Comparison of ENCODE assay signal across 8 cellular contexts in genomic region chr2:200861617-200862016, GRCh38. TPM values are rescaled to one million over a fixed set of nuclear protein-coding genes. Genes with fewer than 3 reads are reported as not detected.
DNase-seq lines count a peak whose midpoint lies in the region; ATAC-seq, FAIRE-seq and TF ChIP-seq lines count a peak whose summit lies in the region.

No MANE protein-coding gene starts in this region.

- peaks cover 39 to 78% (median 48%) of the 10 kb centered on the region in 3 donors for H3K36me3 Mint-ChIP-seq in CD8-positive, alpha-beta memory T cell

- peaks cover 60 to 67% (median 67%) of the 10 kb centered on the region in 3 donors for H3K4me1 Mint-ChIP-seq in CD8-positive, alpha-beta memory T cell

- POLR2A ChIA-PET in CD8-positive, alpha-beta memory T cell (lab: Charles Lee), result interaction anchor here (0.7 kb wide), 2 partner anchors 16 to 140 kb away, joined by 3 to 4 read pairs; no protein-coding TSS in a partner anchor
- POLR2A ChIA-PET in PC-9 (lab: Charles Lee; ENCODE audit: unreplicated experiment), result interaction anchor here (0.6 kb wide), 1 partner anchor 636 kb away, joined by 7 read pairs; no protein-coding TSS in a partner anchor

- H3K36me3 ChIP-seq in CD8-positive, alpha-beta memory T cell (ENCODE audit: insufficient read depth, low read length), result peaks cover 45% of the 10 kb centered on the region
- H3K36me3 ChIP-seq in PC-9 (ENCODE audit: low read depth) (peaks cover 52% of the 10 kb centered on the region), pancreas (peaks cover 0 to 36% (median 27%) of the 10 kb centered on the region in 3 donors)

- H3K4me1 ChIP-seq in CD8-positive, alpha-beta memory T cell (ENCODE audit: insufficient read depth, low read length), result peaks cover 43% of the 10 kb centered on the region
- H3K4me1 ChIP-seq in PC-9 (replicated peaks; ENCODE audit: insufficient read depth) (peaks cover 17% of the 10 kb centered on the region), pancreas (peaks cover 0 to 35% (median 35%) of the 10 kb centered on the region in 3 donors)

- peaks cover 52% of the 10 kb centered on the region for H4K20me1 ChIP-seq in PC-9 (ENCODE audit: insufficient read depth)

- 0 to 2% methylated on average over 4 of the region's 4 CpGs for WGBS in pancreas, 2 donors

- no peaks in the 10 kb centered on the region for H3K9me2 ChIP-seq in PC-9 (ENCODE audit: insufficient read depth)

- H3K4me2 ChIP-seq in PC-9, result peak overlapping the region; percentile 91

- FAIRE-seq in pancreas (lab: Jason Lieb, UNC), result no peak

- H3K9me3 ChIP-seq in CD8-positive, alpha-beta memory T cell (ENCODE audit: low read length), result no peaks in the 10 kb centered on the region
- H3K9me3 ChIP-seq in PC-9 (ENCODE audit: insufficient read depth, low read depth), result no peaks in the 10 kb centered on the region
- H3K9me3 ChIP-seq in pancreas, result no peaks in the 10 kb centered on the region

- H3K27me3 ChIP-seq in CD8-positive, alpha-beta memory T cell (ENCODE audit: insufficient read depth, low read length, poor library complexity, severe bottlenecking), result no peaks in the 10 kb centered on the region
- H3K27me3 ChIP-seq in PC-9 (ENCODE audit: insufficient read depth, low read depth) (no peaks in the 10 kb centered on the region), pancreas (no peaks in the 10 kb centered on the region)

- H3K27ac ChIP-seq in CD8-positive, alpha-beta memory T cell (ENCODE audit: low read depth, low read length), result peak overlapping the region; percentile 100
- H3K27ac ChIP-seq in PC-9 (peak overlapping the region; percentile 84), pancreas (peak overlapping the region in 2 of 4 donors; percentile 100)

- H3K79me2 ChIP-seq in PC-9 (ENCODE audit: low read depth), result peaks cover 78% of the 10 kb centered on the region

- no TSS peak for BruUV-seq in PC-9 (replicated peaks; lab: Mats Ljungman, UMichigan)

- DNase-seq in CD8-positive, alpha-beta memory T cell, result no peak
- DNase-seq in PC-9 (no peak), epithelial cell of esophagus (ENCODE audit: low read depth) (no peak), pancreas (no peak), GM20000 (ENCODE audit: low spot score) (no peak), NOMO-1 treated with dmso at 0.1 percent for 144 hours (lab: John Stamatoyannopoulos, UW; ENCODE audit: unreplicated experiment) (no peak)
- no peak for DNase-seq in activated CD8-positive, alpha-beta memory T cell treated with anti-CD3 and anti-CD28 coated beads, Interleukin-2, amount 50 U/mL, for 48 hours

- H2AFZ ChIP-seq in PC-9, result no peak overlapping the region

- peak overlapping the region; percentile 100 for H3K4me3 ChIP-seq in CD8-positive, alpha-beta memory T cell (ENCODE audit: low read length)
- H3K4me3 ChIP-seq in PC-9, result peak overlapping the region; percentile 87
- H3K4me3 ChIP-seq in epithelial cell of esophagus (ENCODE audit: low read length), result peak overlapping the region; percentile 70
- peak overlapping the region in 3 of 4 donors; percentile 68 to 88 (median 85) for H3K4me3 ChIP-seq in pancreas

- peak overlapping the region; percentile 61 to 100 (median 100) for H3K27ac Mint-ChIP-seq in CD8-positive, alpha-beta memory T cell

- CTCF ChIA-PET in CD8-positive, alpha-beta memory T cell (lab: Charles Lee), result interaction anchor here (0.7 kb wide), 1 partner anchor 207 kb away, joined by 3 read pairs; no protein-coding TSS in a partner anchor
- CTCF ChIA-PET in PC-9 (lab: Charles Lee), result interaction anchor here (0.6 to 0.7 kb wide), 2 partner anchors 31 to 91 kb away, joined by 3 read pairs; no protein-coding TSS in a partner anchor

- H3K9me3 Mint-ChIP-seq in CD8-positive, alpha-beta memory T cell, result no peaks in the 10 kb centered on the region

- intact Hi-C loops in PC-9 (cut with micrococcal nuclease; ENCODE audit: unreplicated experiment), result no loop called here
- intact Hi-C loops in pancreas (cut with DNase I), result no loop called here

- H3K27me3 Mint-ChIP-seq in CD8-positive, alpha-beta memory T cell, result peaks cover 0 to 20% of the 10 kb centered on the region in 2 donors

- peaks cover 48% of the 10 kb centered on the region for H3F3A ChIP-seq in PC-9 (ENCODE audit: insufficient read depth, low read depth)

- no peak for ATAC-seq in pancreas
- ATAC-seq in HG03175 (IDR thresholded peaks at IDR 0.05; ENCODE audit: unreplicated experiment), result no peak

- TF ChIP-seq CTCF in PC-9 (conservative IDR thresholded peaks at IDR 0.05) (no peak), epithelial cell of esophagus (IDR thresholded peaks at IDR 0.05; ENCODE audit: insufficient read depth, low read depth, low read length, missing control alignments) (no peak), pancreas (IDR thresholded peaks at IDR 0.05) (no peak), GM20000 (IDR thresholded peaks at IDR 0.05; ENCODE audit: extremely low read depth, missing control alignments) (no peak)

- peak overlapping the region; percentile 92 to 99 (median 94) for H3K4me3 Mint-ChIP-seq in CD8-positive, alpha-beta memory T cell

RNA-seq across cellular contexts. Expression of gene CLK1, which starts 2.8 kb away (rescaled TPM):
- total RNA-seq in CD8-positive, alpha-beta memory T cell, result 100 to 1,000 TPM; 110 to 114 TPM
- 44.8 TPM for polyA plus RNA-seq in CD8-positive, alpha-beta memory T cell
- total RNA-seq in PC-9 (2021) (38.5 and 57.0 TPM in 2 replicates), pancreas (10 to 100 TPM; 45.0 to 78.2 (median 59.5) TPM)
- 100 to 1,000 TPM; 502 to 573 TPM for polyA plus RNA-seq in pancreas

RNA-seq across cellular contexts. Expression of gene PPIL3, which starts 27.3 kb away (rescaled TPM):
- 10 to 100 TPM; 24.9 to 31.0 TPM for total RNA-seq in CD8-positive, alpha-beta memory T cell
- 25.2 TPM for polyA plus RNA-seq in CD8-positive, alpha-beta memory T cell
- total RNA-seq in PC-9 (2021) (41.0 and 49.0 TPM in 2 replicates), pancreas (10 to 100 TPM in 3 of 6 donors, 1 to 10 TPM in 3; 7.2 to 15.1 (median 10.7) TPM)
- polyA plus RNA-seq in pancreas, result 10 to 100 TPM; 11.1 to 21.8 TPM

RNA-seq across cellular contexts. Expression of gene NIF3L1, which starts 27.6 kb away (rescaled TPM):
- total RNA-seq in CD8-positive, alpha-beta memory T cell, result 10 to 100 TPM; 25.7 to 32.0 TPM
- polyA plus RNA-seq in CD8-positive, alpha-beta memory T cell, result 18.3 TPM
- total RNA-seq in PC-9 (2021), result 27.3 and 45.6 TPM in 2 replicates
- 10 to 100 TPM in 3 of 6 donors, 1 to 10 TPM in 3; 5.9 to 11.3 (median 8.4) TPM for total RNA-seq in pancreas
- 10 to 100 TPM in 1 of 2 donors, 1 to 10 TPM in 1; 7.5 to 14.9 TPM for polyA plus RNA-seq in pancreas

RNA-seq across cellular contexts. Expression of gene BZW1, which starts 49.9 kb away (rescaled TPM):
- total RNA-seq in CD8-positive, alpha-beta memory T cell, result 100 to 1,000 TPM; 495 to 533 TPM
- polyA plus RNA-seq in CD8-positive, alpha-beta memory T cell, result 252 TPM
- 274 and 300 TPM in 2 replicates for total RNA-seq in PC-9 (2021)
- total RNA-seq in pancreas, result 10 to 100 TPM; 35.6 to 85.7 (median 60.1) TPM
- 10 to 100 TPM in 1 of 2 donors, 1 to 10 TPM in 1; 9.7 to 33.3 TPM for polyA plus RNA-seq in pancreas
